ENCODE assay signal across 13 cellular contexts in genomic region chr9:113456235-113456634, GRCh38. TPM values are rescaled to one million over a fixed set of nuclear protein-coding genes. Genes with fewer than 3 reads are reported as not detected.
A peak's percentile ranks its signal among the peaks of the same experiment; 100 is the strongest.
DNase-seq lines count a peak whose midpoint lies in the region; ATAC-seq and TF ChIP-seq lines count a peak whose summit lies in the region.
"Had no signal": no experiment of that assay in that cellular context is flagged by ENCODE, and none has a peak within 500 bp of the region (broad histone marks: within the 10 kb centered on the region; RNA-seq: fewer than 3 reads in every experiment).

No MANE protein-coding gene starts in this region.

- peak overlapping the region; percentile 3 to 94 (median 56) for H3K27ac Mint-ChIP-seq in nephron
- H3K27ac Mint-ChIP-seq: activated naive CD8-positive, alpha-beta T cell treated with anti-CD3 and anti-CD28 coated beads for 36 hours had no signal

- H3K4me3 ChIP-seq in right atrium auricular region (no peak overlapping the region), coronary artery (no peak overlapping the region), mucosa of descending colon (no peak overlapping the region)

- H3K4me1 ChIP-seq in right atrium auricular region (peaks cover 0 to 34% of the 10 kb centered on the region in 2 donors), mucosa of descending colon (ENCODE audit: low read depth) (no peaks in the 10 kb centered on the region)

- H3K27ac ChIP-seq in right atrium auricular region (peak overlapping the region; percentile 87 to 88), coronary artery (peak overlapping the region; percentile 88 to 93)

- H3K27me3 Mint-ChIP-seq in nephron (ENCODE audit: low read depth) = peaks cover 5% of the 10 kb centered on the region
- H3K27me3 Mint-ChIP-seq: activated naive CD8-positive, alpha-beta T cell treated with anti-CD3 and anti-CD28 coated beads for 36 hours had no signal

- H3K36me3 Mint-ChIP-seq in nephron (ENCODE audit: low read depth) = no peaks in the 10 kb centered on the region
- H3K36me3 Mint-ChIP-seq: activated naive CD8-positive, alpha-beta T cell treated with anti-CD3 and anti-CD28 coated beads for 36 hours had no signal

- in situ Hi-C loops in KBM-7 (cut with MboI; ENCODE audit: low pct_unique_long_range_greater_than_20kb, low sequenced_read_pairs) = loop anchor here (25.0 kb wide), 1 partner anchor 206 kb away; no protein-coding TSS in a partner anchor

- intact Hi-C loops in Right ventricle myocardium inferior (cut with DNase I) = loop anchor here (5.0 kb wide), 1 partner anchor 46 kb away; no protein-coding TSS in a partner anchor
- intact Hi-C loops in mucosa of descending colon (cut with DNase I, micrococcal nuclease) = no loop called here

- H3K27me3 ChIP-seq in right atrium auricular region = no peaks in the 10 kb centered on the region

- H3K36me3 ChIP-seq in right atrium auricular region (no peaks in the 10 kb centered on the region), mucosa of descending colon (ENCODE audit: low read depth) (no peaks in the 10 kb centered on the region)

- no peak for TF ChIP-seq CTCF in right atrium auricular region (IDR thresholded peaks at IDR 0.05)
- TF ChIP-seq CTCF in coronary artery (IDR thresholded peaks at IDR 0.05) = no peak
- no peak for TF ChIP-seq CTCF in nephron (IDR thresholded peaks at IDR 0.05; ENCODE audit: unreplicated experiment in 3 of 3)
- TF ChIP-seq CTCF in mucosa of descending colon (IDR thresholded peaks at IDR 0.05) = no peak

- peaks cover 29% of the 10 kb centered on the region for H3K4me1 Mint-ChIP-seq in nephron

- no peak overlapping the region for H3K4me3 Mint-ChIP-seq in nephron
- H3K4me3 Mint-ChIP-seq: activated naive CD8-positive, alpha-beta T cell treated with anti-CD3 and anti-CD28 coated beads for 36 hours had no signal

- H3K9me3 Mint-ChIP-seq in nephron = no peaks in the 10 kb centered on the region
- H3K9me3 Mint-ChIP-seq: activated naive CD8-positive, alpha-beta T cell treated with anti-CD3 and anti-CD28 coated beads for 36 hours had no signal

- DNase-seq in right atrium auricular region (ENCODE audit: low spot score) = peak; percentile 42
- DNase-seq in Right ventricle myocardium inferior (ENCODE audit: missing footprints) = no peak
- no peak for DNase-seq in coronary artery (ENCODE audit: low spot score)
- no peak for DNase-seq in KBM-7
- no peak for DNase-seq in mucosa of descending colon
- no peak for DNase-seq in NCI-H146 treated with DMSO at 0.1 percent for 48 hours (lab: John Stamatoyannopoulos, UW; ENCODE audit: unreplicated experiment)
- DNase-seq in NCI-H2107 (lab: John Stamatoyannopoulos, UW) = no peak
- DNase-seq: activated CD4-positive, alpha-beta T cell treated with anti-CD3 and anti-CD28 coated beads, Interleukin-2, amount 50 U/mL, for 48 hours; activated naive CD8-positive, alpha-beta T cell treated with anti-CD3 and anti-CD28 coated beads for 36 hours; GDM1; NCI-H524 treated with DMSO at 0.1 percent for 48 hours; occipital lobe had no signal

- ATAC-seq in Right ventricle myocardium inferior (no peak), mucosa of descending colon (no peak)

- H3K9me3 ChIP-seq in right atrium auricular region (no peaks in the 10 kb centered on the region), mucosa of descending colon (no peaks in the 10 kb centered on the region)

RNA-seq across cellular contexts. Expression of gene RGS3, which starts 7.3 kb away (rescaled TPM):
- 100 to 1,000 TPM; 112 to 184 TPM for total RNA-seq in right atrium auricular region
- 139 TPM for total RNA-seq in Right ventricle myocardium inferior
- total RNA-seq in mucosa of descending colon = 10 to 100 TPM; 65.9 to 83.8 (median 70.7) TPM

RNA-seq across cellular contexts. Expression of gene C9orf43, which starts 45.7 kb away (rescaled TPM):
- total RNA-seq in right atrium auricular region (not detected), Right ventricle myocardium inferior (0.24 TPM), mucosa of descending colon (under 1 TPM in 2 of 3 donors, not detected in 1; 0.20 to 0.55 TPM)

RNA-seq across cellular contexts. Expression of gene POLE3, which starts 45.8 kb away (rescaled TPM):
- 10 to 100 TPM; 17.9 to 21.5 TPM for total RNA-seq in right atrium auricular region
- total RNA-seq in Right ventricle myocardium inferior = 22.6 TPM
- total RNA-seq in mucosa of descending colon = 10 to 100 TPM; 22.2 to 31.0 (median 28.6) TPM

RNA-seq across cellular contexts. Expression of gene ALAD, which starts 55.2 kb away (rescaled TPM):
- total RNA-seq in right atrium auricular region = 10 to 100 TPM; 16.2 to 17.8 TPM
- 136 TPM for total RNA-seq in Right ventricle myocardium inferior
- 10 to 100 TPM; 51.2 to 82.4 (median 56.3) TPM for total RNA-seq in mucosa of descending colon
